Comparison of ENCODE assay signal across 1 cellular context in genomic region chr7:130831817-130832481, GRCh38.
TF ChIP-seq lines count a peak whose summit lies in the region.

No MANE protein-coding gene starts in this region.

TF ChIP-seq in K562, 482 proteins besides CTCF, POLR2A, EP300 and RAD21 (continued from another document):
- TF ChIP-seq CHD7 (IDR thresholded peaks at IDR 0.05; ENCODE audit: low read depth, low read length) (no peak), RBM17 (IDR thresholded peaks at IDR 0.05; ENCODE audit: borderline replicate concordance, low read depth, low read length) (no peak), COPS2 (conservative IDR thresholded peaks at IDR 0.05) (no peak), DEAF1 (CRISPR knock-in tag; IDR thresholded peaks at IDR 0.05) (peak; percentile 63), HDAC2 (IDR thresholded peaks at IDR 0.05) (no peak), STAG1 (CRISPR knock-in tag; IDR thresholded peaks at IDR 0.05; ENCODE audit: borderline replicate concordance) (no peak; the same call in 1 of the 2 replicates), ZNF384 (IDR thresholded peaks at IDR 0.05; ENCODE audit: low read depth, low read length) (peak; percentile 66; the same call in 1 of the 2 replicates), CHD2 (IDR thresholded peaks at IDR 0.05; ENCODE audit: low read depth, low read length) (no peak), ARNT (IDR thresholded peaks at IDR 0.05) (peak in 1 of 2 experiments; percentile 70; a peak in 1 of 4 replicates), NFATC3 (IDR thresholded peaks at IDR 0.05) (no peak), SMC3 (conservative IDR thresholded peaks at IDR 0.05; ENCODE audit: insufficient read depth, low read depth, low read length) (peak; percentile 51; the same call in 1 of the 2 replicates), CCAR2 (IDR thresholded peaks at IDR 0.05; ENCODE audit: low read depth, low read length) (no peak), ARID2 (IDR thresholded peaks at IDR 0.05) (peak; percentile 53; the same call in 1 of the 2 replicates), ARID4B (CRISPR knock-in tag; IDR thresholded peaks at IDR 0.05) (no peak), FOSL1 (tag; conservative IDR thresholded peaks at IDR 0.05) (no peak), SAP30 (IDR thresholded peaks at IDR 0.05; ENCODE audit: borderline replicate concordance, insufficient read depth, low read depth, low read length, poor library complexity, severe bottlenecking) (no peak), MBD2 (IDR thresholded peaks at IDR 0.05; ENCODE audit: borderline replicate concordance, low read depth) (no peak), ZNF41 (CRISPR knock-in tag; conservative IDR thresholded peaks at IDR 0.05) (no peak), ZNF408 (CRISPR knock-in tag; IDR thresholded peaks at IDR 0.05; ENCODE audit: low read depth) (no peak), CC2D1A (IDR thresholded peaks at IDR 0.05) (no peak), HLTF (IDR thresholded peaks at IDR 0.05) (no peak), ZNF263 (CRISPR knock-in tag; IDR thresholded peaks at IDR 0.05; ENCODE audit: borderline replicate concordance) (no peak), ZNF584 (CRISPR knock-in tag; IDR thresholded peaks at IDR 0.05; ENCODE audit: low read depth) (no peak), CHCHD3 (CRISPR knock-in tag; IDR thresholded peaks at IDR 0.05) (no peak), ZFP1 (CRISPR knock-in tag; IDR thresholded peaks at IDR 0.05) (no peak), PHTF2 (CRISPR knock-in tag; IDR thresholded peaks at IDR 0.05) (no peak), KLF16 (IDR thresholded peaks at IDR 0.05) (peak; percentile 12; the same call in 1 of the 2 replicates), ARID3A (IDR thresholded peaks at IDR 0.05; ENCODE audit: borderline replicate concordance, low read depth, low read length) (0 out of 2 replicates have a peak, but pooled peaks have one; percentile 28), ZNF133 (CRISPR knock-in tag; IDR thresholded peaks at IDR 0.05) (no peak), BRF1 (IDR thresholded peaks at IDR 0.05; ENCODE audit: borderline replicate concordance, extremely low read depth, insufficient read length) (no peak), MIER1 (IDR thresholded peaks at IDR 0.05; ENCODE audit: low read depth) (0 out of 2 replicates have a peak, but pooled peaks have one; percentile 28), EGR1 (conservative IDR thresholded peaks at IDR 0.05) (no peak), TAL1 (IDR thresholded peaks at IDR 0.05) (no peak), ZEB2 (IDR thresholded peaks at IDR 0.05) (0 out of 2 replicates have a peak, but pooled peaks have one; percentile 27), FOXP4 (CRISPR knock-in tag; IDR thresholded peaks at IDR 0.05; ENCODE audit: borderline replicate concordance) (no peak), SMARCA4 (IDR thresholded peaks at IDR 0.05) (no peak)
